Comparison of ENCODE assay signal across 1 cellular context in the genomic region with DNA sequence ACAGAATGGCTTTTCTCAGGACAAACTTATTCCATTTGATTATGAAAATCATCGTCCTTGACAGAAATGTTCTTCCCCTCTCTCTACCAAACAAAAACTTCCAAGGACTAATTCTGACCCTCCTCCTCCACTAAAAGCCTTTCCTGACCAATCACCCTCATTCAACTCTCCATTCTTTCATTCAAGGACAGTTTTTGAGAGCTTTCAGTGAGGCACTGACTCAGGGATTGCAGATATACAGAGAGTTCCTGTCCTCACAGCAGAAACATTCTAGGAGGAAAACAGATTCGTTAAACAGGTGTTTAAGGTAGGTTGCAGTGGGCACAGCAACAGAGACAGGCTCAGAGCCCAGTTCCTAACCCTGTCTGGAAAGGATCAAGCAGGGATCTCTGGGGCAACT.
TF ChIP-seq lines count a peak whose summit lies in the region.

No MANE protein-coding gene starts in this region.

TF ChIP-seq in A549, 52 proteins besides CTCF, POLR2A, EP300 and RAD21:
- TF ChIP-seq, protein P1, sequence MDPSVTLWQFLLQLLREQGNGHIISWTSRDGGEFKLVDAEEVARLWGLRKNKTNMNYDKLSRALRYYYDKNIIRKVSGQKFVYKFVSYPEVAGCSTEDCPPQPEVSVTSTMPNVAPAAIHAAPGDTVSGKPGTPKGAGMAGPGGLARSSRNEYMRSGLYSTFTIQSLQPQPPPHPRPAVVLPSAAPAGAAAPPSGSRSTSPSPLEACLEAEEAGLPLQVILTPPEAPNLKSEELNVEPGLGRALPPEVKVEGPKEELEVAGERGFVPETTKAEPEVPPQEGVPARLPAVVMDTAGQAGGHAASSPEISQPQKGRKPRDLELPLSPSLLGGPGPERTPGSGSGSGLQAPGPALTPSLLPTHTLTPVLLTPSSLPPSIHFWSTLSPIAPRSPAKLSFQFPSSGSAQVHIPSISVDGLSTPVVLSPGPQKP (IDR thresholded peaks at IDR 0.05; ENCODE audit: low read depth, low read length): no peak
- no peak for TF ChIP-seq NFE2L2 (conservative IDR thresholded peaks at IDR 0.05; ENCODE audit: low read length)
- TF ChIP-seq, protein P2, sequence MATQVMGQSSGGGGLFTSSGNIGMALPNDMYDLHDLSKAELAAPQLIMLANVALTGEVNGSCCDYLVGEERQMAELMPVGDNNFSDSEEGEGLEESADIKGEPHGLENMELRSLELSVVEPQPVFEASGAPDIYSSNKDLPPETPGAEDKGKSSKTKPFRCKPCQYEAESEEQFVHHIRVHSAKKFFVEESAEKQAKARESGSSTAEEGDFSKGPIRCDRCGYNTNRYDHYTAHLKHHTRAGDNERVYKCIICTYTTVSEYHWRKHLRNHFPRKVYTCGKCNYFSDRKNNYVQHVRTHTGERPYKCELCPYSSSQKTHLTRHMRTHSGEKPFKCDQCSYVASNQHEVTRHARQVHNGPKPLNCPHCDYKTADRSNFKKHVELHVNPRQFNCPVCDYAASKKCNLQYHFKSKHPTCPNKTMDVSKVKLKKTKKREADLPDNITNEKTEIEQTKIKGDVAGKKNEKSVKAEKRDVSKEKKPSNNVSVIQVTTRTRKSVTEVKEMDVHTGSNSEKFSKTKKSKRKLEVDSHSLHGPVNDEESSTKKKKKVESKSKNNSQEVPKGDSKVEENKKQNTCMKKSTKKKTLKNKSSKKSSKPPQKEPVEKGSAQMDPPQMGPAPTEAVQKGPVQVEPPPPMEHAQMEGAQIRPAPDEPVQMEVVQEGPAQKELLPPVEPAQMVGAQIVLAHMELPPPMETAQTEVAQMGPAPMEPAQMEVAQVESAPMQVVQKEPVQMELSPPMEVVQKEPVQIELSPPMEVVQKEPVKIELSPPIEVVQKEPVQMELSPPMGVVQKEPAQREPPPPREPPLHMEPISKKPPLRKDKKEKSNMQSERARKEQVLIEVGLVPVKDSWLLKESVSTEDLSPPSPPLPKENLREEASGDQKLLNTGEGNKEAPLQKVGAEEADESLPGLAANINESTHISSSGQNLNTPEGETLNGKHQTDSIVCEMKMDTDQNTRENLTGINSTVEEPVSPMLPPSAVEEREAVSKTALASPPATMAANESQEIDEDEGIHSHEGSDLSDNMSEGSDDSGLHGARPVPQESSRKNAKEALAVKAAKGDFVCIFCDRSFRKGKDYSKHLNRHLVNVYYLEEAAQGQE (IDR thresholded peaks at IDR 0.05): no peak
- TF ChIP-seq ZC3H11A (IDR thresholded peaks at IDR 0.05): no peak
- no peak for TF ChIP-seq FOSB (CRISPR knock-in tag; IDR thresholded peaks at IDR 0.05)
- no peak for TF ChIP-seq TP53 (CRISPR knock-in tag; IDR thresholded peaks at IDR 0.05)
- TF ChIP-seq EHF (CRISPR knock-in tag; IDR thresholded peaks at IDR 0.05): no peak
